In the genomic region with DNA sequence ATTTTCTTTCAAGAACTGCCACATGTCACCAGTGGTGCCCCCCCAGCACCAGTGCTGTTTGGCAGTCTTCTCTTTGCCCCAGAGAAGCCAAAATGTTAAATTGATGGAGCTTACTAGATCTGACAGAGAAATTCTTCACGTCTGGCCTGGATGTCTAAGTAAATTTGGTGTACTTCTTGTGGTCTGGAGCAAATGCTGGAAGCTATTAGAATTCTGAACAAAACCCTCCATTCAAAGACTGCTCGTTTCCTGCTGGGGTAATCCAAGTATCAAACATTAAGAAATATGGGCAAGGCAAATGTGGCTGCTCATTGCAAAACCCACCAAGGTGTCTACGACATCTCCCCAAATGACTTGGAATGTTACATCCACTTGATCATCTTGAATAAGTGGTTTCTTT, we compare ENCODE assay signal across 34 cellular contexts.
"Had no signal": no experiment of that assay in that cellular context is flagged by ENCODE, and none has a peak within 500 bp of the region (broad histone marks: within the 10 kb centered on the region; RNA-seq: fewer than 3 reads in every experiment).

No MANE protein-coding gene starts in this region.

- H3K36me3 Mint-ChIP-seq: activated naive CD8-positive, alpha-beta T cell; naive B cell had no signal

- H3K27ac ChIP-seq: breast epithelium, epithelial cell of prostate, gastrocnemius medialis, hepatocyte, left ventricle myocardium inferior, neutrophil, right lobe of liver, testis had no signal

- FAIRE-seq: endometrium, urothelium cell line had no signal

- H3K27ac Mint-ChIP-seq: activated CD4-positive, alpha-beta T cell treated with anti-CD3 and anti-CD28 coated beads for 36 hours; activated naive CD8-positive, alpha-beta T cell; activated T-cell treated with anti-CD3 and anti-CD28 coated beads, Interleukin-2, amount 50 U/mL, for 72 hours; dendritic cell treated with granulocyte-macrophage colony-stimulating factor and Interleukin-4, amounts not matched to agents 40 ng/mL and 50 ng/mL, for 4 days; naive B cell; nephron progenitor cell; progenitor cell of endocrine pancreas; T-helper 2 cell treated with Interferon-gamma antibody and Interleukin-4, amounts not matched to agents 5 μg/mL and 100 μg/mL, for 36 hours had no signal

- H3K27me3 ChIP-seq: breast epithelium, gastrocnemius medialis, hepatocyte, neutrophil, right lobe of liver, testis, transverse colon had no signal

- H3K4me1 ChIP-seq: right lobe of liver had no signal

- DNase-seq: activated CD4-positive, alpha-beta T cell treated with anti-CD3 and anti-CD28 coated beads for 36 hours; activated CD4-positive, alpha-beta T cell treated with anti-CD3 and anti-CD28 coated beads, Interleukin-2, amount 50 U/mL, for 4 hours; activated CD4-positive, CD25-positive, alpha-beta regulatory T cell; activated naive CD4-positive, alpha-beta T cell treated with Interleukin-2 at 50 U/mL for 16 hours; activated T-cell treated with anti-CD3 and anti-CD28 coated beads for 4 hours; activated T-cell treated with anti-CD3 and anti-CD28 coated beads, Interleukin-2, amount 50 U/mL, for 72 hours; aorta; effector CD4-positive, alpha-beta T cell; gastrocnemius medialis; glutamatergic neuron; islet precursor cell; left ventricle myocardium inferior; naive B cell; nephron progenitor cell; right lobe of liver; stimulated activated CD4-positive, alpha-beta T cell treated with anti-CD3 and anti-CD28 coated beads, Interleukin-12 subunit alpha, Interleukin-12 subunit beta, amount 100 ng/mL, for 4 hours; stimulated activated CD4-positive, alpha-beta T cell treated with anti-CD3 and anti-CD28 coated beads, Interleukin-4, amount 100 ng/mL, for 1 hour; stimulated activated naive CD8-positive, alpha-beta T cell treated with anti-CD3 and anti-CD28 coated beads, Interleukin-15, Interleukin-2, amounts not matched to agents 100 U/mL and 50 U/mL, for 24 hours; T-helper 1 cell; testis; transverse colon had no signal

- H3K9me3 ChIP-seq: breast epithelium, gastrocnemius medialis, left ventricle myocardium inferior, neutrophil, right lobe of liver, testis, transverse colon had no signal

- H2AFZ ChIP-seq: hepatocyte had no signal

- H3K36me3 ChIP-seq: breast epithelium, gastrocnemius medialis, left ventricle myocardium inferior, neutrophil, right lobe of liver, transverse colon had no signal

- H3K9me3 Mint-ChIP-seq: activated T-cell treated with anti-CD3 and anti-CD28 coated beads, Interleukin-2, amount 50 U/mL, for 72 hours; central memory CD8-positive, alpha-beta T cell; dendritic cell treated with granulocyte-macrophage colony-stimulating factor and Interleukin-4, amounts not matched to agents 40 ng/mL and 50 ng/mL, for 4 days; naive B cell; nephron progenitor cell; T-helper 2 cell treated with Interferon-gamma antibody and Interleukin-4, amounts not matched to agents 5 μg/mL and 100 μg/mL, for 36 hours had no signal

- H3K4me2 ChIP-seq: hepatocyte had no signal

- H3K27me3 Mint-ChIP-seq: activated CD4-positive, alpha-beta T cell treated with anti-CD3 and anti-CD28 coated beads for 36 hours; dendritic cell treated with granulocyte-macrophage colony-stimulating factor and Interleukin-4, amounts not matched to agents 40 ng/mL and 50 ng/mL, for 4 days; progenitor cell of endocrine pancreas had no signal

- H3K4me3 Mint-ChIP-seq: activated CD4-positive, alpha-beta T cell treated with anti-CD3 and anti-CD28 coated beads for 36 hours; activated naive CD8-positive, alpha-beta T cell; activated T-cell treated with anti-CD3 and anti-CD28 coated beads, Interleukin-2, amount 50 U/mL, for 72 hours; central memory CD8-positive, alpha-beta T cell; dendritic cell treated with granulocyte-macrophage colony-stimulating factor and Interleukin-4, amounts not matched to agents 40 ng/mL and 50 ng/mL, for 4 days; naive B cell; nephron progenitor cell; T-helper 2 cell treated with Interferon-gamma antibody and Interleukin-4, amounts not matched to agents 5 μg/mL and 100 μg/mL, for 36 hours had no signal

- H3K4me1 Mint-ChIP-seq: activated CD4-positive, alpha-beta T cell treated with anti-CD3 and anti-CD28 coated beads for 36 hours; central memory CD8-positive, alpha-beta T cell; naive B cell had no signal

- H3K4me3 ChIP-seq: breast epithelium, gastrocnemius medialis, hepatocyte, left ventricle myocardium inferior, lung, right lobe of liver, skin epidermis, testis, transverse colon had no signal

- ATAC-seq: activated CD4-positive, alpha-beta T cell treated with anti-CD3 and anti-CD28 coated beads for 36 hours; activated T-cell treated with anti-CD3 and anti-CD28 coated beads, Interleukin-2, amount 50 U/mL, for 72 hours; gastrocnemius medialis; right lobe of liver; stimulated activated naive CD8-positive, alpha-beta T cell treated with anti-CD3 and anti-CD28 coated beads, Interleukin-15, Interleukin-2, amounts not matched to agents 100 U/mL and 50 U/mL, for 24 hours had no signal
